In the genomic region with DNA sequence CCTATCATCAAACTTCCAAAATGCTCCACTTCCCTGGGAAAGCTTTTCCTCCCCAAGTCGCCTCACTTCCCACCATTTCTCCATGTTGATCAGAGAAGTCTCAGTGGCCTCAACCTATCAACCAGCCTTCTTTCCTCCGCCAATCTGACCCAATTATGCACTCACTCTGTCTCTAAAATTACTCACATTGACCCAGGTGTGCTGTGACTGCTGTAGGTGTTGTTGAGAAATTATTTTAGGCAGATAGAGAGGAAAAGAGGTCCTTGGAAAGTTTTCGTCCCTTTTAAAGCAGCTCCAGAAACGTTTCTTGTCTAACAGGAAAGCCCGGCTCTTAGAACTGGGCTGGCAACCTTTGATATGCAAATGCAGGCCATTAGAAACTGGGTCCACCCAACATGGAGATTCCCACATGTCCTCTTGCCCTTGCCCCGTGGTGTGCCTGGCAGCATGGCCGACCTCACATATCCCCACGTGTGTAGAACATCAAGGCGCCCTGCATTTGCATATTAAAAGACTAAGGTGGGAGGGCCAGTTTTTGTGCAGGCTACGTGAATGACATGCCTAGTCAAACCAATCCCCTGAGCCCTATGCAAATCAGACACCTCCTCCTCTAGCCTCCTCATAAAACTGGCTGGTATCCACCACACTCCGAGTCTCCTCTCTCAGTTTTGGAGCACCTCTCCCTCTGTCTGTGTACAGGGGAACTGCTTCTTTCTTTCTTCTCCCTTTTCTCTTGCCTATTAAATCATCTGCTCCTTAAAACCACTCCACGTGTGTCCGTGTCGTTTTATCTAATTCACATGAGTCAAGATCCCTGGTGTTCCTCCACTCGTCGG, we compare ENCODE assay signal across 8 cellular contexts. TPM values are rescaled to one million over a fixed set of nuclear protein-coding genes. Genes with fewer than 3 reads are reported as not detected.
A peak's percentile ranks its signal among the peaks of the same experiment; 100 is the strongest.
DNase-seq lines count a peak whose midpoint lies in the region; ATAC-seq and TF ChIP-seq lines count a peak whose summit lies in the region.

No MANE protein-coding gene starts in this region.

- peaks cover 3% of the 10 kb centered on the region for H3K9me3 Mint-ChIP-seq in CD4-positive, alpha-beta T cell

- intact Hi-C loops in CD4-positive, alpha-beta T cell (cut with DNase I, micrococcal nuclease), result no loop called here
- intact Hi-C loops in body of pancreas (cut with DNase I), result no loop called here
- intact Hi-C loops in left lung (cut with DNase I), result no loop called here

- H3K4me1 ChIP-seq in body of pancreas (peaks cover 10% of the 10 kb centered on the region), left lung (peaks cover 3 to 22% of the 10 kb centered on the region in 2 donors)

- H3K4me3 ChIP-seq in LNCaP clone FGC (ENCODE audit: low read depth, low read length) (peak overlapping the region; percentile 51), body of pancreas (no peak overlapping the region), left lung (no peak overlapping the region)

- H3K27me3 Mint-ChIP-seq in CD4-positive, alpha-beta T cell, result no peaks in the 10 kb centered on the region

- no peak for DNase-seq in CD4-positive, alpha-beta T cell
- DNase-seq in LNCaP clone FGC (ENCODE audit: low read depth), result peak; percentile 97
- peak; percentile 67 to 88 (median 78) for DNase-seq in body of pancreas
- DNase-seq in left lung, result peak in 1 of 2 donors; percentile 72
- no peak for DNase-seq in CD1c-positive myeloid dendritic cell (ENCODE audit: extremely low spot score)
- DNase-seq in activated CD8-positive, alpha-beta memory T cell treated with anti-CD3 and anti-CD28 coated beads for 24 hours, result no peak
- DNase-seq in NCI-H2107 (lab: John Stamatoyannopoulos, UW), result no peak

- H3K4me1 Mint-ChIP-seq in CD4-positive, alpha-beta T cell (ENCODE audit: low read depth), result no peaks in the 10 kb centered on the region

- no peaks in the 10 kb centered on the region for H3K36me3 Mint-ChIP-seq in CD4-positive, alpha-beta T cell (ENCODE audit: low read depth)

- peak; percentile 56 for ATAC-seq in CD4-positive, alpha-beta T cell (ENCODE audit: poor library complexity)
- ATAC-seq in body of pancreas (peak; percentile 98), left lung (peak; percentile 91), GM19351 (IDR thresholded peaks at IDR 0.05; ENCODE audit: unreplicated experiment) (no peak)

- H3K27ac Mint-ChIP-seq in CD4-positive, alpha-beta T cell, result no peak overlapping the region

- peak in 1 of 3 donors; percentile 35 for TF ChIP-seq POLR2A in body of pancreas (IDR thresholded peaks at IDR 0.05)

- no peak overlapping the region for H3K4me3 Mint-ChIP-seq in CD4-positive, alpha-beta T cell

- no peaks in the 10 kb centered on the region for H3K27me3 ChIP-seq in CD4-positive, alpha-beta T cell (ENCODE audit: control insufficient read depth, insufficient read depth, low read length)
- no peaks in the 10 kb centered on the region for H3K27me3 ChIP-seq in body of pancreas
- no peaks in the 10 kb centered on the region for H3K27me3 ChIP-seq in left lung

- CTCF ChIA-PET in CD4-positive, alpha-beta T cell (lab: Charles Lee), result no interaction called here

- no peak overlapping the region for H3K27ac ChIP-seq in CD4-positive, alpha-beta T cell (ENCODE audit: low read depth, low read length)
- H3K27ac ChIP-seq in body of pancreas (peak overlapping the region in 3 of 4 donors; percentile 6 to 67 (median 27)), left lung (peak overlapping the region; percentile 1 to 46)

- WGBS in body of pancreas, 2 donors, result 33 to 34% methylated on average over 16 of the region's 16 CpGs

- no peak for TF ChIP-seq CTCF in CD4-positive, alpha-beta T cell (IDR thresholded peaks at IDR 0.05)
- TF ChIP-seq CTCF in LNCaP clone FGC (IDR thresholded peaks at IDR 0.05; ENCODE audit: control insufficient read depth, extremely low read depth, insufficient read depth), result peak; percentile 54
- TF ChIP-seq CTCF in body of pancreas (IDR thresholded peaks at IDR 0.05), result peak in 6 of 7 experiments; percentile 29 to 87 (median 72)
- TF ChIP-seq CTCF in left lung (IDR thresholded peaks at IDR 0.05), result peak; percentile 24 to 29

- H3K9me3 ChIP-seq in CD4-positive, alpha-beta T cell (ENCODE audit: control insufficient read depth, low read length), result peaks cover 6% of the 10 kb centered on the region
- H3K9me3 ChIP-seq in body of pancreas (no peaks in the 10 kb centered on the region), left lung (peaks cover 0 to 7% of the 10 kb centered on the region in 2 donors)

- POLR2A ChIA-PET in CD4-positive, alpha-beta T cell (lab: Charles Lee), result no interaction called here

- H3K36me3 ChIP-seq in body of pancreas (replicated peaks in 1 of 2; ENCODE audit: insufficient read depth in 1 of 2, low read depth in 2 of 2) (no peaks in the 10 kb centered on the region), left lung (no peaks in the 10 kb centered on the region)

RNA-seq across cellular contexts. Expression of a gene that starts 12.9 kb away (rescaled TPM):
- total RNA-seq in CD4-positive, alpha-beta T cell, result 10 to 100 TPM; 92.4 to 96.8 TPM
- 1 to 10 TPM; 3.0 to 5.7 TPM for total RNA-seq in body of pancreas
- total RNA-seq in left lung, result 1 to 10 TPM; 2.4 to 4.5 TPM

Comparison
In these comparisons a context has a peak if more than half of its experiments do, and no peak if none do; other contexts are left out.
1. DNase-seq: peak in LNCaP clone FGC (single experiment) and body of pancreas (4 of 4); none in CD4-positive, alpha-beta T cell (0 of 10), CD1c-positive myeloid dendritic cell (single experiment), activated CD8-positive, alpha-beta memory T cell treated with anti-CD3 and anti-CD28 coated beads for 24 hours (single experiment) and NCI-H2107 (single experiment).
2. RNA of a gene that starts 12.9 kb away (total RNA-seq): 92.4 to 96.8 TPM in CD4-positive, alpha-beta T cell; 3.0 to 5.7 TPM in body of pancreas and 2.4 to 4.5 TPM in left lung; every median in the first group is over 10 times any median in the second.